In the genomic region with DNA sequence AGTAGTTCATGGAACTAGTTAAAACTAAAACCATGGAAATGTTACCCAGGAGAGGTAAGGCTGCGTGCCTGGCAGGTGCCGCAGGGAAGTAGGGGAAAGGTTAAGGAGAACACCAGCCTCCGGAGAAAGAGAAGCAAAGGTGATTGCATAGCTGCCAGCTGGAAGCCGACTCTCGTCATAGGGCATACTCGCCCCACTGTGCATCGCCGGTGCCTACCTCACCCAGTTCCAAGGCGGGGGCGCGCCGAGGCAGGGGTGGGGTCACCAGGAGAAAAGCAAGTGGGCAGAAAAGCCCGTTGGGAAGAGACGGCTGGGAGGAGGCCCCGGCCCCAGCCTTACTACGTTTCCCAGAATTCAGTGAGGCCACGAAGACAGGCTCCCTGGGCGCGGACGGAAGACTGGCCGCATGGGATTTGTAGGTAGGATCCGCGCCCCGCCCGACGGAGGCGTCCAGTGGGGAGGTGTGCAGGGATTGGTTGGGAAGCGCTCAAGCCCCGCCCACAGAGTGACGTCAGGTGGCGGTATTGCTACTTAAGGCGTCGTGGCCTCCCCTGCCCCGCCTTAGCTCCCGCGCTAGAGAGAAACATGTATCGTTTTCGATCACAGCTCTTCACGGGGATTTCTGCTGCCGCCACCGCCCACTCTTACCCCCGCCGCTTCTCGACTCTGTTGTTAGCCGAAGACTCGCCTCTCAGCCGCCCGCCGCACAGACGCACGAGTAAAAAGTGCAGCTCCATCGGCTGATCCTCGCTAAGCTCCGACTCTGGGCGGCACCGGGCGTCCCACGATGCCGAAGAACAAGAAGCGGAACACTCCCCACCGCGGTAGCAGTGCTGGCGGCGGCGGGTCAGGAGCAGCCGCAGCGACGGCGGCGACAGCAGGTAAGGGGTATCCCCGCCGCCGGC, we compare ENCODE assay signal across 1 cellular context.
TF ChIP-seq lines count a peak whose summit lies in the region.

A gene with protein sequence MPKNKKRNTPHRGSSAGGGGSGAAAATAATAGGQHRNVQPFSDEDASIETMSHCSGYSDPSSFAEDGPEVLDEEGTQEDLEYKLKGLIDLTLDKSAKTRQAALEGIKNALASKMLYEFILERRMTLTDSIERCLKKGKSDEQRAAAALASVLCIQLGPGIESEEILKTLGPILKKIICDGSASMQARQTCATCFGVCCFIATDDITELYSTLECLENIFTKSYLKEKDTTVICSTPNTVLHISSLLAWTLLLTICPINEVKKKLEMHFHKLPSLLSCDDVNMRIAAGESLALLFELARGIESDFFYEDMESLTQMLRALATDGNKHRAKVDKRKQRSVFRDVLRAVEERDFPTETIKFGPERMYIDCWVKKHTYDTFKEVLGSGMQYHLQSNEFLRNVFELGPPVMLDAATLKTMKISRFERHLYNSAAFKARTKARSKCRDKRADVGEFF (plus strand): TSS at position 559 of the 905 bp plus-strand sequence. CDS start 229 bp downstream, at position 788.

TF ChIP-seq in HepG2, 621 proteins besides CTCF, POLR2A, EP300 and RAD21 (continued from another document and continues in another):
- TF ChIP-seq, protein P1, sequence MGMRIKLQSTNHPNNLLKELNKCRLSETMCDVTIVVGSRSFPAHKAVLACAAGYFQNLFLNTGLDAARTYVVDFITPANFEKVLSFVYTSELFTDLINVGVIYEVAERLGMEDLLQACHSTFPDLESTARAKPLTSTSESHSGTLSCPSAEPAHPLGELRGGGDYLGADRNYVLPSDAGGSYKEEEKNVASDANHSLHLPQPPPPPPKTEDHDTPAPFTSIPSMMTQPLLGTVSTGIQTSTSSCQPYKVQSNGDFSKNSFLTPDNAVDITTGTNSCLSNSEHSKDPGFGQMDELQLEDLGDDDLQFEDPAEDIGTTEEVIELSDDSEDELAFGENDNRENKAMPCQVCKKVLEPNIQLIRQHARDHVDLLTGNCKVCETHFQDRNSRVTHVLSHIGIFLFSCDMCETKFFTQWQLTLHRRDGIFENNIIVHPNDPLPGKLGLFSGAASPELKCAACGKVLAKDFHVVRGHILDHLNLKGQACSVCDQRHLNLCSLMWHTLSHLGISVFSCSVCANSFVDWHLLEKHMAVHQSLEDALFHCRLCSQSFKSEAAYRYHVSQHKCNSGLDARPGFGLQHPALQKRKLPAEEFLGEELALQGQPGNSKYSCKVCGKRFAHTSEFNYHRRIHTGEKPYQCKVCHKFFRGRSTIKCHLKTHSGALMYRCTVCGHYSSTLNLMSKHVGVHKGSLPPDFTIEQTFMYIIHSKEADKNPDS (CRISPR knock-in tag; IDR thresholded peaks at IDR 0.05), result no peak
- TF ChIP-seq KLF16 (CRISPR knock-in tag; IDR thresholded peaks at IDR 0.05) (no peak; a peak in 1 of 4 replicates), TAF1 (CRISPR knock-in tag; IDR thresholded peaks at IDR 0.05) (peak; percentile 63; the same call in 1 of the 2 replicates), RORA (CRISPR knock-in tag; IDR thresholded peaks at IDR 0.05) (no peak), HNRNPLL (IDR thresholded peaks at IDR 0.05; ENCODE audit: low read depth, low read length, poor library complexity, severe bottlenecking) (peak; percentile 62), ZNF678 (CRISPR knock-in tag; IDR thresholded peaks at IDR 0.05) (peak; percentile 15; the same call in 1 of the 2 replicates), KLF11 (CRISPR knock-in tag; IDR thresholded peaks at IDR 0.05) (peak; percentile 36; the same call in 1 of the 2 replicates), ZNF30 (CRISPR knock-in tag; IDR thresholded peaks at IDR 0.05) (no peak), ERF (CRISPR knock-in tag; IDR thresholded peaks at IDR 0.05) (no peak; the same call in 1 of the 2 replicates), EHMT2 (IDR thresholded peaks at IDR 0.05; ENCODE audit: borderline replicate concordance, low read depth, low read length) (no peak), ZNF709 (CRISPR knock-in tag; IDR thresholded peaks at IDR 0.05) (peak; percentile 24; the same call in 1 of the 2 replicates), GTF3A (CRISPR knock-in tag; conservative IDR thresholded peaks at IDR 0.05) (no peak), SRSF9 (IDR thresholded peaks at IDR 0.05; ENCODE audit: borderline replicate concordance, insufficient read depth, low read depth, low read length, poor library complexity, severe bottlenecking) (no peak), KLF15 (CRISPR knock-in tag; IDR thresholded peaks at IDR 0.05; ENCODE audit: borderline replicate concordance) (no peak), TBX2 (CRISPR knock-in tag; IDR thresholded peaks at IDR 0.05; ENCODE audit: borderline replicate concordance) (peak; percentile 19; the same call in 1 of the 2 replicates), HDAC2 (CRISPR knock-in tag; IDR thresholded peaks at IDR 0.05) (no peak), MTA3 (CRISPR knock-in tag; IDR thresholded peaks at IDR 0.05) (no peak), U2AF1 (optimal IDR thresholded peaks at IDR 0.05; ENCODE audit: low read depth, low read length) (no peak), POLR2AphosphoS5 (IDR thresholded peaks at IDR 0.05; ENCODE audit: low read depth, low read length) (peak; percentile 98), NPAS2 (CRISPR knock-in tag; IDR thresholded peaks at IDR 0.05; ENCODE audit: borderline replicate concordance) (no peak), ZNF614 (CRISPR knock-in tag; IDR thresholded peaks at IDR 0.05; ENCODE audit: borderline replicate concordance) (0 out of 2 replicates have a peak, but pooled peaks have one; percentile 6), LCORL (IDR thresholded peaks at IDR 0.05) (no peak), LCORL (CRISPR knock-in tag; IDR thresholded peaks at IDR 0.05) (peak; percentile 29; the same call in 1 of the 2 replicates)
- TF ChIP-seq, protein P2, sequence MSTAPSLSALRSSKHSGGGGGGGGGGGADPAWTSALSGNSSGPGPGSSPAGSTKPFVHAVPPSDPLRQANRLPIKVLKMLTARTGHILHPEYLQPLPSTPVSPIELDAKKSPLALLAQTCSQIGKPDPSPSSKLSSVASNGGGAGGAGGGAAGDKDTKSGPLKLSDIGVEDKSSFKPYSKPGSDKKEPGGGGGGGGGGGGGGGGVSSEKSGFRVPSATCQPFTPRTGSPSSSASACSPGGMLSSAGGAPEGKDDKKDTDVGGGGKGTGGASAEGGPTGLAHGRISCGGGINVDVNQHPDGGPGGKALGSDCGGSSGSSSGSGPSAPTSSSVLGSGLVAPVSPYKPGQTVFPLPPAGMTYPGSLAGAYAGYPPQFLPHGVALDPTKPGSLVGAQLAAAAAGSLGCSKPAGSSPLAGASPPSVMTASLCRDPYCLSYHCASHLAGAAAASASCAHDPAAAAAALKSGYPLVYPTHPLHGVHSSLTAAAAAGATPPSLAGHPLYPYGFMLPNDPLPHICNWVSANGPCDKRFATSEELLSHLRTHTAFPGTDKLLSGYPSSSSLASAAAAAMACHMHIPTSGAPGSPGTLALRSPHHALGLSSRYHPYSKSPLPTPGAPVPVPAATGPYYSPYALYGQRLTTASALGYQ (CRISPR knock-in tag; IDR thresholded peaks at IDR 0.05), result no peak; the same call in 1 of the 2 replicates
- TF ChIP-seq, protein P3, sequence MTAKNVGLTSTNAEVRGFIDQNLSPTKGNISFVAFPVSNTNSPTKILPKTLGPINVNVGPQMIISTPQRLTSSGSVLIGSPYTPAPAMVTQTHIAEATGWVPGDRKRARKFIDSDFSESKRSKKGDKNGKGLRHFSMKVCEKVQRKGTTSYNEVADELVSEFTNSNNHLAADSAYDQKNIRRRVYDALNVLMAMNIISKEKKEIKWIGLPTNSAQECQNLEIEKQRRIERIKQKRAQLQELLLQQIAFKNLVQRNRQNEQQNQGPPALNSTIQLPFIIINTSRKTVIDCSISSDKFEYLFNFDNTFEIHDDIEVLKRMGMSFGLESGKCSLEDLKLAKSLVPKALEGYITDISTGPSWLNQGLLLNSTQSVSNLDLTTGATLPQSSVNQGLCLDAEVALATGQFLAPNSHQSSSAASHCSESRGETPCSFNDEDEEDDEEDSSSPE (CRISPR knock-in tag; IDR thresholded peaks at IDR 0.05), result 0 out of 2 replicates have a peak, but pooled peaks have one; percentile 17
- TF ChIP-seq, protein P4, sequence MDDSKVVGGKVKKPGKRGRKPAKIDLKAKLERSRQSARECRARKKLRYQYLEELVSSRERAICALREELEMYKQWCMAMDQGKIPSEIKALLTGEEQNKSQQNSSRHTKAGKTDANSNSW (CRISPR knock-in tag; IDR thresholded peaks at IDR 0.05; ENCODE audit: borderline replicate concordance), result no peak
- TF ChIP-seq, protein P5, sequence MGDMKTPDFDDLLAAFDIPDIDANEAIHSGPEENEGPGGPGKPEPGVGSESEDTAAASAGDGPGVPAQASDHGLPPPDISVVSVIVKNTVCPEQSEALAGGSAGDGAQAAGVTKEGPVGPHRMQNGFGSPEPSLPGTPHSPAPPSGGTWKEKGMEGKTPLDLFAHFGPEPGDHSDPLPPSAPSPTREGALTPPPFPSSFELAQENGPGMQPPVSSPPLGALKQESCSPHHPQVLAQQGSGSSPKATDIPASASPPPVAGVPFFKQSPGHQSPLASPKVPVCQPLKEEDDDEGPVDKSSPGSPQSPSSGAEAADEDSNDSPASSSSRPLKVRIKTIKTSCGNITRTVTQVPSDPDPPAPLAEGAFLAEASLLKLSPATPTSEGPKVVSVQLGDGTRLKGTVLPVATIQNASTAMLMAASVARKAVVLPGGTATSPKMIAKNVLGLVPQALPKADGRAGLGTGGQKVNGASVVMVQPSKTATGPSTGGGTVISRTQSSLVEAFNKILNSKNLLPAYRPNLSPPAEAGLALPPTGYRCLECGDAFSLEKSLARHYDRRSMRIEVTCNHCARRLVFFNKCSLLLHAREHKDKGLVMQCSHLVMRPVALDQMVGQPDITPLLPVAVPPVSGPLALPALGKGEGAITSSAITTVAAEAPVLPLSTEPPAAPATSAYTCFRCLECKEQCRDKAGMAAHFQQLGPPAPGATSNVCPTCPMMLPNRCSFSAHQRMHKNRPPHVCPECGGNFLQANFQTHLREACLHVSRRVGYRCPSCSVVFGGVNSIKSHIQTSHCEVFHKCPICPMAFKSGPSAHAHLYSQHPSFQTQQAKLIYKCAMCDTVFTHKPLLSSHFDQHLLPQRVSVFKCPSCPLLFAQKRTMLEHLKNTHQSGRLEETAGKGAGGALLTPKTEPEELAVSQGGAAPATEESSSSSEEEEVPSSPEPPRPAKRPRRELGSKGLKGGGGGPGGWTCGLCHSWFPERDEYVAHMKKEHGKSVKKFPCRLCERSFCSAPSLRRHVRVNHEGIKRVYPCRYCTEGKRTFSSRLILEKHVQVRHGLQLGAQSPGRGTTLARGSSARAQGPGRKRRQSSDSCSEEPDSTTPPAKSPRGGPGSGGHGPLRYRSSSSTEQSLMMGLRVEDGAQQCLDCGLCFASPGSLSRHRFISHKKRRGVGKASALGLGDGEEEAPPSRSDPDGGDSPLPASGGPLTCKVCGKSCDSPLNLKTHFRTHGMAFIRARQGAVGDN (CRISPR knock-in tag; IDR thresholded peaks at IDR 0.05), result peak; percentile 67
- TF ChIP-seq, protein P6, sequence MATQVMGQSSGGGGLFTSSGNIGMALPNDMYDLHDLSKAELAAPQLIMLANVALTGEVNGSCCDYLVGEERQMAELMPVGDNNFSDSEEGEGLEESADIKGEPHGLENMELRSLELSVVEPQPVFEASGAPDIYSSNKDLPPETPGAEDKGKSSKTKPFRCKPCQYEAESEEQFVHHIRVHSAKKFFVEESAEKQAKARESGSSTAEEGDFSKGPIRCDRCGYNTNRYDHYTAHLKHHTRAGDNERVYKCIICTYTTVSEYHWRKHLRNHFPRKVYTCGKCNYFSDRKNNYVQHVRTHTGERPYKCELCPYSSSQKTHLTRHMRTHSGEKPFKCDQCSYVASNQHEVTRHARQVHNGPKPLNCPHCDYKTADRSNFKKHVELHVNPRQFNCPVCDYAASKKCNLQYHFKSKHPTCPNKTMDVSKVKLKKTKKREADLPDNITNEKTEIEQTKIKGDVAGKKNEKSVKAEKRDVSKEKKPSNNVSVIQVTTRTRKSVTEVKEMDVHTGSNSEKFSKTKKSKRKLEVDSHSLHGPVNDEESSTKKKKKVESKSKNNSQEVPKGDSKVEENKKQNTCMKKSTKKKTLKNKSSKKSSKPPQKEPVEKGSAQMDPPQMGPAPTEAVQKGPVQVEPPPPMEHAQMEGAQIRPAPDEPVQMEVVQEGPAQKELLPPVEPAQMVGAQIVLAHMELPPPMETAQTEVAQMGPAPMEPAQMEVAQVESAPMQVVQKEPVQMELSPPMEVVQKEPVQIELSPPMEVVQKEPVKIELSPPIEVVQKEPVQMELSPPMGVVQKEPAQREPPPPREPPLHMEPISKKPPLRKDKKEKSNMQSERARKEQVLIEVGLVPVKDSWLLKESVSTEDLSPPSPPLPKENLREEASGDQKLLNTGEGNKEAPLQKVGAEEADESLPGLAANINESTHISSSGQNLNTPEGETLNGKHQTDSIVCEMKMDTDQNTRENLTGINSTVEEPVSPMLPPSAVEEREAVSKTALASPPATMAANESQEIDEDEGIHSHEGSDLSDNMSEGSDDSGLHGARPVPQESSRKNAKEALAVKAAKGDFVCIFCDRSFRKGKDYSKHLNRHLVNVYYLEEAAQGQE (IDR thresholded peaks at IDR 0.05; ENCODE audit: borderline replicate concordance in 1 of 2, low read depth in 1 of 2, low read length in 2 of 2), result no peak
- TF ChIP-seq, protein P7, sequence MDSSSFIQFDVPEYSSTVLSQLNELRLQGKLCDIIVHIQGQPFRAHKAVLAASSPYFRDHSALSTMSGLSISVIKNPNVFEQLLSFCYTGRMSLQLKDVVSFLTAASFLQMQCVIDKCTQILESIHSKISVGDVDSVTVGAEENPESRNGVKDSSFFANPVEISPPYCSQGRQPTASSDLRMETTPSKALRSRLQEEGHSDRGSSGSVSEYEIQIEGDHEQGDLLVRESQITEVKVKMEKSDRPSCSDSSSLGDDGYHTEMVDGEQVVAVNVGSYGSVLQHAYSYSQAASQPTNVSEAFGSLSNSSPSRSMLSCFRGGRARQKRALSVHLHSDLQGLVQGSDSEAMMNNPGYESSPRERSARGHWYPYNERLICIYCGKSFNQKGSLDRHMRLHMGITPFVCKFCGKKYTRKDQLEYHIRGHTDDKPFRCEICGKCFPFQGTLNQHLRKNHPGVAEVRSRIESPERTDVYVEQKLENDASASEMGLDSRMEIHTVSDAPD (CRISPR knock-in tag; IDR thresholded peaks at IDR 0.05), result no peak
